Comparison of ENCODE assay signal across 12 cellular contexts in the genomic region with DNA sequence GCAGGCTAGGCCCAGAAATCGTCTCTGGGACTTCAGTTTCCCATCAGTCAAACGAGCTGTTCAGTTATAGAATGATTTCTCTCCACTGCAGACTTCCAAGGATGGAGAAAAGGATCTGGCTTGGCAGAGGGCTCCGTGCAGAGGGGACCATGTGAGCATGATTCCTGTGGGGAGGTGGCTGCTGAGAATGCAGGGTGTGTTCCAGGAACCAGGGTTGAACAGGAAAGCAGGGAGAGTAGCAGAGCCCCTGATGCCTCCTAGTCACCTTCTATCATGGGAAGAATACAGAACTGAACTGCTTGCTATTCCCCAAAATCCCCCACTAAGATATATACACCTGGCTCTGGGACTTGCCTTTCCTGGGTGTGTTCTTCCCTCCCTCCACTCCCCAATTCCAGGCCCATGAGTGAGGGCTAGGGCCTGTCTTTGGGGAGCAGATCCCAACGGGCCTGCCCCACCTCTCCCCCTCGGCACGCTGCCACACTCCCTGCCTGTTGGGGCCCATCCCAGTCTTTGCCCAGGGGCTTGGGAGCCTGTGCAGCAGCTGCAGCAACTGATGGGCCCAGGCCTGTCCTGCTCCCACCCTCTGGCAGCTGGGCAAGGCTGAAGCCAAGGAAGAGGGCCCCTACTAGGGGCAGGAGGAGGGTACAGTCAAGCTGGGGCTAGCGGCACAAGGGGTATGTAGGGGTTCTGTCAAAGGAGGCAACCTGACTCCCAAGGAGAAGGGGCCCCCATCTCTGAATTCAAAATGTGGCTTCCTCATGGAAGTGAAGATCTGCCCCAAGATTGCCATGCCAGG. TPM values are rescaled to one million over a fixed set of nuclear protein-coding genes. Genes with fewer than 3 reads are reported as not detected.
DNase-seq lines count a peak whose midpoint lies in the region; TF ChIP-seq lines count a peak whose summit lies in the region.
"Had no signal": no experiment of that assay in that cellular context is flagged by ENCODE, and none has a peak within 500 bp of the region (broad histone marks: within the 10 kb centered on the region; RNA-seq: fewer than 3 reads in every experiment).

No MANE protein-coding gene starts in this region.

- intact Hi-C loops in colonic mucosa (cut with DNase I), result no loop called here

- H3K4me3 ChIP-seq in HUES48 (ENCODE audit: low read depth, low read length) (peak overlapping the region; percentile 75), colonic mucosa (no peak overlapping the region), mesodermal cell (ENCODE audit: extremely low read depth, insufficient read depth, low read length, poor library complexity, severe bottlenecking) (peak overlapping the region; percentile 92)

- H3K4me1 ChIP-seq in HUES48 (ENCODE audit: control insufficient read depth, insufficient read depth, low read length), result peaks cover 44% of the 10 kb centered on the region
- H3K4me1 ChIP-seq in colonic mucosa, result peaks cover 27% of the 10 kb centered on the region
- peaks cover 46% of the 10 kb centered on the region for H3K4me1 ChIP-seq in mesodermal cell (ENCODE audit: control insufficient read depth, insufficient read depth, low read length, poor library complexity, severe bottlenecking)

- H3K27me3 ChIP-seq in HUES48 (ENCODE audit: control insufficient read depth, insufficient read depth, low read length) (peaks cover 8% of the 10 kb centered on the region; the same call in 1 of the 2 replicates), colonic mucosa (peaks cover 14% of the 10 kb centered on the region)

- no peak overlapping the region for H3K9ac ChIP-seq in HUES48 (ENCODE audit: low read depth, low read length)
- H3K9ac ChIP-seq in colonic mucosa (ENCODE audit: low read depth in 2 of 2, low read length in 2 of 2), result no peak overlapping the region

- no peaks in the 10 kb centered on the region for H3K9me3 ChIP-seq in HUES48 (ENCODE audit: control insufficient read depth, insufficient read depth, low read length)
- no peaks in the 10 kb centered on the region for H3K9me3 ChIP-seq in colonic mucosa
- no peaks in the 10 kb centered on the region for H3K9me3 ChIP-seq in mesodermal cell (ENCODE audit: control insufficient read depth, low read length)

- peaks cover 39% of the 10 kb centered on the region for H3K36me3 ChIP-seq in HUES48 (ENCODE audit: control insufficient read depth, insufficient read depth, low read length)
- H3K36me3 ChIP-seq in colonic mucosa, result no peaks in the 10 kb centered on the region
- peaks cover 34% of the 10 kb centered on the region for H3K36me3 ChIP-seq in mesodermal cell (ENCODE audit: control insufficient read depth, insufficient read depth, low read length)

- H3K27ac ChIP-seq in 22Rv1 (peak overlapping the region; percentile 68), HUES48 (ENCODE audit: low read depth, low read length) (peak overlapping the region; percentile 92), colonic mucosa (no peak overlapping the region), mesodermal cell (ENCODE audit: low read depth, low read length, severe bottlenecking) (peak overlapping the region; percentile 98)

- 70 to 72% methylated on average over 4 to 7 of the region's 7 CpGs for WGBS in mesodermal cell (ENCODE audit: insufficient coverage in 2 of 2), 2 experiments

- peak; percentile 34 for DNase-seq in colonic mucosa
- no peak for DNase-seq in COLO668 (lab: John Stamatoyannopoulos, UW; ENCODE audit: unreplicated experiment)
- DNase-seq in NOMO-1 (lab: John Stamatoyannopoulos, UW; ENCODE audit: unreplicated experiment in 2 of 2), result no peak
- no peak for DNase-seq in midbrain (lab: John Stamatoyannopoulos, UW)
- no peak for DNase-seq in 8988T
- DNase-seq: CD4-positive, CD25-positive, alpha-beta regulatory T cell; hippocampal formation; NCI-H1417 treated with DMSO at 0.1 percent for 48 hours; T-helper 9 cell had no signal

- TF ChIP-seq CTCF in 22Rv1 (IDR thresholded peaks at IDR 0.05), result no peak
- no peak for TF ChIP-seq CTCF in colonic mucosa (IDR thresholded peaks at IDR 0.05)

RNA-seq across cellular contexts. Expression of a gene that starts 3.3 kb away (rescaled TPM):
- total RNA-seq in colonic mucosa, result 1 to 10 TPM; 4.1 to 6.7 TPM
- polyA plus RNA-seq in mesodermal cell (2013, experiment 1 of 2), result 28.9 TPM
- polyA plus RNA-seq in mesodermal cell (2013, experiment 2 of 2), result 32.1 TPM

RNA-seq across cellular contexts. Expression of a gene that starts 22.2 kb away (rescaled TPM):
- 10 to 100 TPM; 36.6 to 54.1 TPM for total RNA-seq in colonic mucosa
- 51.5 TPM for polyA plus RNA-seq in mesodermal cell (2013, experiment 1 of 2)
- polyA plus RNA-seq in mesodermal cell (2013, experiment 2 of 2), result 49.6 TPM

RNA-seq across cellular contexts. Expression of a gene that starts 30.9 kb away (rescaled TPM):
- total RNA-seq in colonic mucosa, result 10 to 100 TPM in 1 of 2 donors, 1 to 10 TPM in 1; 8.8 to 14.5 TPM
- polyA plus RNA-seq in mesodermal cell (2013, experiment 1 of 2), result 10.8 TPM
- 11.3 TPM for polyA plus RNA-seq in mesodermal cell (2013, experiment 2 of 2)

RNA-seq across cellular contexts. Expression of a gene that starts 49.9 kb away (rescaled TPM):
- 10 to 100 TPM; 39.3 to 86.4 TPM for total RNA-seq in colonic mucosa
- 85.0 TPM for polyA plus RNA-seq in mesodermal cell (2013, experiment 1 of 2)
- 88.3 TPM for polyA plus RNA-seq in mesodermal cell (2013, experiment 2 of 2)

RNA-seq across cellular contexts. Expression of a gene that starts 55.6 kb away (rescaled TPM):
- total RNA-seq in colonic mucosa, result 100 to 1,000 TPM in 1 of 2 donors, 10 to 100 TPM in 1; 99.7 to 137 TPM
- polyA plus RNA-seq in mesodermal cell (2013, experiment 1 of 2), result 205 TPM
- polyA plus RNA-seq in mesodermal cell (2013, experiment 2 of 2), result 202 TPM
